Comparison of ENCODE assay signal across 1 cellular context in genomic region chr16:27398894-27399853, GRCh38.
TF ChIP-seq lines count a peak whose summit lies in the region.

No MANE protein-coding gene starts in this region.

TF ChIP-seq in GM23338, 12 proteins besides CTCF, POLR2A, EP300 and RAD21 (continued from another document):
- TF ChIP-seq, protein P1, sequence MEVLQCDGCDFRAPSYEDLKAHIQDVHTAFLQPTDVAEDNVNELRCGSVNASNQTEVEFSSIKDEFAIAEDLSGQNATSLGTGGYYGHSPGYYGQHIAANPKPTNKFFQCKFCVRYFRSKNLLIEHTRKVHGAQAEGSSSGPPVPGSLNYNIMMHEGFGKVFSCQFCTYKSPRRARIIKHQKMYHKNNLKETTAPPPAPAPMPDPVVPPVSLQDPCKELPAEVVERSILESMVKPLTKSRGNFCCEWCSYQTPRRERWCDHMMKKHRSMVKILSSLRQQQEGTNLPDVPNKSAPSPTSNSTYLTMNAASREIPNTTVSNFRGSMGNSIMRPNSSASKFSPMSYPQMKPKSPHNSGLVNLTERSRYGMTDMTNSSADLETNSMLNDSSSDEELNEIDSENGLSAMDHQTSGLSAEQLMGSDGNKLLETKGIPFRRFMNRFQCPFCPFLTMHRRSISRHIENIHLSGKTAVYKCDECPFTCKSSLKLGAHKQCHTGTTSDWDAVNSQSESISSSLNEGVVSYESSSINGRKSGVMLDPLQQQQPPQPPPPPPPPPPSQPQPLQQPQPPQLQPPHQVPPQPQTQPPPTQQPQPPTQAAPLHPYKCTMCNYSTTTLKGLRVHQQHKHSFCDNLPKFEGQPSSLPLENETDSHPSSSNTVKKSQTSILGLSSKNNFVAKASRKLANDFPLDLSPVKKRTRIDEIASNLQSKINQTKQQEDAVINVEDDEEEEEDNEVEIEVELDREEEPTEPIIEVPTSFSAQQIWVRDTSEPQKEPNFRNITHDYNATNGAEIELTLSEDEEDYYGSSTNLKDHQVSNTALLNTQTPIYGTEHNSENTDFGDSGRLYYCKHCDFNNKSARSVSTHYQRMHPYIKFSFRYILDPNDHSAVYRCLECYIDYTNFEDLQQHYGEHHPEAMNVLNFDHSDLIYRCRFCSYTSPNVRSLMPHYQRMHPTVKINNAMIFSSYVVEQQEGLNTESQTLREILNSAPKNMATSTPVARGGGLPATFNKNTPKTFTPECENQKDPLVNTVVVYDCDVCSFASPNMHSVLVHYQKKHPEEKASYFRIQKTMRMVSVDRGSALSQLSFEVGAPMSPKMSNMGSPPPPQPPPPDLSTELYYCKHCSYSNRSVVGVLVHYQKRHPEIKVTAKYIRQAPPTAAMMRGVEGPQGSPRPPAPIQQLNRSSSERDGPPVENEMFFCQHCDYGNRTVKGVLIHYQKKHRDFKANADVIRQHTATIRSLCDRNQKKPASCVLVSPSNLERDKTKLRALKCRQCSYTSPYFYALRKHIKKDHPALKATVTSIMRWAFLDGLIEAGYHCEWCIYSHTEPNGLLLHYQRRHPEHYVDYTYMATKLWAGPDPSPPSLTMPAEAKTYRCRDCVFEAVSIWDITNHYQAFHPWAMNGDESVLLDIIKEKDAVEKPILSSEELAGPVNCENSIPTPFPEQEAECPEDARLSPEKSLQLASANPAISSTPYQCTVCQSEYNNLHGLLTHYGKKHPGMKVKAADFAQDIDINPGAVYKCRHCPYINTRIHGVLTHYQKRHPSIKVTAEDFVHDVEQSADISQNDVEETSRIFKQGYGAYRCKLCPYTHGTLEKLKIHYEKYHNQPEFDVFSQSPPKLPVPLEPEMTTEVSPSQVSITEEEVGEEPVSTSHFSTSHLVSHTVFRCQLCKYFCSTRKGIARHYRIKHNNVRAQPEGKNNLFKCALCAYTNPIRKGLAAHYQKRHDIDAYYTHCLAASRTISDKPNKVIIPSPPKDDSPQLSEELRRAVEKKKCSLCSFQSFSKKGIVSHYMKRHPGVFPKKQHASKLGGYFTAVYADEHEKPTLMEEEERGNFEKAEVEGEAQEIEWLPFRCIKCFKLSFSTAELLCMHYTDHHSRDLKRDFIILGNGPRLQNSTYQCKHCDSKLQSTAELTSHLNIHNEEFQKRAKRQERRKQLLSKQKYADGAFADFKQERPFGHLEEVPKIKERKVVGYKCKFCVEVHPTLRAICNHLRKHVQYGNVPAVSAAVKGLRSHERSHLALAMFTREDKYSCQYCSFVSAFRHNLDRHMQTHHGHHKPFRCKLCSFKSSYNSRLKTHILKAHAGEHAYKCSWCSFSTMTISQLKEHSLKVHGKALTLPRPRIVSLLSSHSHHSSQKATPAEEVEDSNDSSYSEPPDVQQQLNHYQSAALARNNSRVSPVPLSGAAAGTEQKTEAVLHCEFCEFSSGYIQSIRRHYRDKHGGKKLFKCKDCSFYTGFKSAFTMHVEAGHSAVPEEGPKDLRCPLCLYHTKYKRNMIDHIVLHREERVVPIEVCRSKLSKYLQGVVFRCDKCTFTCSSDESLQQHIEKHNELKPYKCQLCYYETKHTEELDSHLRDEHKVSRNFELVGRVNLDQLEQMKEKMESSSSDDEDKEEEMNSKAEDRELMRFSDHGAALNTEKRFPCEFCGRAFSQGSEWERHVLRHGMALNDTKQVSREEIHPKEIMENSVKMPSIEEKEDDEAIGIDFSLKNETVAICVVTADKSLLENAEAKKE (CRISPR knock-in tag; IDR thresholded peaks at IDR 0.05): no peak
- TF ChIP-seq CREB1 (CRISPR knock-in tag; IDR thresholded peaks at IDR 0.05; ENCODE audit: low read depth) (no peak), ZNF114 (CRISPR knock-in tag; IDR thresholded peaks at IDR 0.05) (no peak), STAT1 (IDR thresholded peaks at IDR 0.05; ENCODE audit: unreplicated experiment) (no peak), ZNF331 (CRISPR knock-in tag; IDR thresholded peaks at IDR 0.05; ENCODE audit: low read depth) (no peak), POLR2AphosphoS5 (IDR thresholded peaks at IDR 0.05; ENCODE audit: low read depth) (no peak), NANOG (IDR thresholded peaks at IDR 0.05; ENCODE audit: borderline replicate concordance) (no peak), JUNB (IDR thresholded peaks at IDR 0.05; ENCODE audit: unreplicated experiment) (no peak)
- TF ChIP-seq, protein P2, sequence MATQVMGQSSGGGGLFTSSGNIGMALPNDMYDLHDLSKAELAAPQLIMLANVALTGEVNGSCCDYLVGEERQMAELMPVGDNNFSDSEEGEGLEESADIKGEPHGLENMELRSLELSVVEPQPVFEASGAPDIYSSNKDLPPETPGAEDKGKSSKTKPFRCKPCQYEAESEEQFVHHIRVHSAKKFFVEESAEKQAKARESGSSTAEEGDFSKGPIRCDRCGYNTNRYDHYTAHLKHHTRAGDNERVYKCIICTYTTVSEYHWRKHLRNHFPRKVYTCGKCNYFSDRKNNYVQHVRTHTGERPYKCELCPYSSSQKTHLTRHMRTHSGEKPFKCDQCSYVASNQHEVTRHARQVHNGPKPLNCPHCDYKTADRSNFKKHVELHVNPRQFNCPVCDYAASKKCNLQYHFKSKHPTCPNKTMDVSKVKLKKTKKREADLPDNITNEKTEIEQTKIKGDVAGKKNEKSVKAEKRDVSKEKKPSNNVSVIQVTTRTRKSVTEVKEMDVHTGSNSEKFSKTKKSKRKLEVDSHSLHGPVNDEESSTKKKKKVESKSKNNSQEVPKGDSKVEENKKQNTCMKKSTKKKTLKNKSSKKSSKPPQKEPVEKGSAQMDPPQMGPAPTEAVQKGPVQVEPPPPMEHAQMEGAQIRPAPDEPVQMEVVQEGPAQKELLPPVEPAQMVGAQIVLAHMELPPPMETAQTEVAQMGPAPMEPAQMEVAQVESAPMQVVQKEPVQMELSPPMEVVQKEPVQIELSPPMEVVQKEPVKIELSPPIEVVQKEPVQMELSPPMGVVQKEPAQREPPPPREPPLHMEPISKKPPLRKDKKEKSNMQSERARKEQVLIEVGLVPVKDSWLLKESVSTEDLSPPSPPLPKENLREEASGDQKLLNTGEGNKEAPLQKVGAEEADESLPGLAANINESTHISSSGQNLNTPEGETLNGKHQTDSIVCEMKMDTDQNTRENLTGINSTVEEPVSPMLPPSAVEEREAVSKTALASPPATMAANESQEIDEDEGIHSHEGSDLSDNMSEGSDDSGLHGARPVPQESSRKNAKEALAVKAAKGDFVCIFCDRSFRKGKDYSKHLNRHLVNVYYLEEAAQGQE (IDR thresholded peaks at IDR 0.05; ENCODE audit: unreplicated experiment): no peak
TF ChIP-seq in GM23338: peak in this region for 0.
